ENCODE assay signal across 1 cellular context in genomic region chr3:32147935-32148334, GRCh38.
A peak's percentile ranks its signal among the peaks of the same experiment; 100 is the strongest.
TF ChIP-seq lines count a peak whose summit lies in the region.

No MANE protein-coding gene starts in this region.

TF ChIP-seq in HEK293, 187 proteins besides CTCF, POLR2A, EP300 and RAD21 (continued from another document):
- TF ChIP-seq ZBTB49 (tag by site-specific recombination; IDR thresholded peaks at IDR 0.05; ENCODE audit: low read depth) (no peak), ZNF530 (tag by site-specific recombination; IDR thresholded peaks at IDR 0.05; ENCODE audit: low read depth) (no peak), ZNF280D (tag by site-specific recombination; IDR thresholded peaks at IDR 0.05) (no peak), ZXDB (tag by site-specific recombination; IDR thresholded peaks at IDR 0.05) (no peak), ZNF138 (tag by site-specific recombination; IDR thresholded peaks at IDR 0.05; ENCODE audit: borderline replicate concordance) (no peak), ZNF768 (tag by site-specific recombination; IDR thresholded peaks at IDR 0.05) (no peak), PRDM10 (tag by site-specific recombination; IDR thresholded peaks at IDR 0.05) (no peak), ZSCAN4 (tag by site-specific recombination; IDR thresholded peaks at IDR 0.05) (no peak), ZNF24 (tag by site-specific recombination; IDR thresholded peaks at IDR 0.05) (peak; percentile 70), SCRT1 (tag by site-specific recombination; IDR thresholded peaks at IDR 0.05; ENCODE audit: borderline replicate concordance) (no peak), ZNF302 (tag by site-specific recombination; IDR thresholded peaks at IDR 0.05; ENCODE audit: low read depth) (no peak), ZNF692 (tag by site-specific recombination; IDR thresholded peaks at IDR 0.05) (no peak), ZNF580 (tag by site-specific recombination; IDR thresholded peaks at IDR 0.05) (no peak), ZBTB8A (tag by site-specific recombination; IDR thresholded peaks at IDR 0.05) (no peak), ZNF449 (tag by site-specific recombination; IDR thresholded peaks at IDR 0.05) (peak; percentile 49; the same call in 1 of the 2 replicates), WT1 (tag by site-specific recombination; IDR thresholded peaks at IDR 0.05) (peak; percentile 96), ZNF292 (tag by site-specific recombination; IDR thresholded peaks at IDR 0.05; ENCODE audit: borderline replicate concordance, low read depth) (no peak), ZNF214 (tag by site-specific recombination; IDR thresholded peaks at IDR 0.05; ENCODE audit: borderline replicate concordance) (no peak), ZNF416 (tag by site-specific recombination; IDR thresholded peaks at IDR 0.05) (no peak), PRDM6 (tag by site-specific recombination; IDR thresholded peaks at IDR 0.05) (peak; percentile 81), ZNF792 (tag by site-specific recombination; IDR thresholded peaks at IDR 0.05) (no peak), ZNF514 (tag by site-specific recombination; IDR thresholded peaks at IDR 0.05) (no peak), OVOL3 (tag by site-specific recombination; IDR thresholded peaks at IDR 0.05) (peak; percentile 34; the same call in 1 of the 2 replicates), ZEB2 (tag by site-specific recombination; IDR thresholded peaks at IDR 0.05) (peak; percentile 64; the same call in 1 of the 2 replicates), ZNF555 (tag by site-specific recombination; conservative IDR thresholded peaks at IDR 0.05) (no peak), ZSCAN30 (tag by site-specific recombination; IDR thresholded peaks at IDR 0.05) (no peak), ZNF335 (tag by site-specific recombination; conservative IDR thresholded peaks at IDR 0.05) (no peak), ZNF830 (tag by site-specific recombination; IDR thresholded peaks at IDR 0.05; ENCODE audit: low read depth) (no peak), ZNF629 (tag by site-specific recombination; IDR thresholded peaks at IDR 0.05) (peak; percentile 34; the same call in 1 of the 2 replicates), ZFP37 (tag by site-specific recombination; IDR thresholded peaks at IDR 0.05) (no peak), ZNF600 (tag by site-specific recombination; IDR thresholded peaks at IDR 0.05) (no peak), KLF7 (tag by site-specific recombination; IDR thresholded peaks at IDR 0.05; ENCODE audit: borderline replicate concordance) (no peak), GLI2 (tag by site-specific recombination; IDR thresholded peaks at IDR 0.05; ENCODE audit: borderline replicate concordance, low read depth) (peak; percentile 36; the same call in 1 of the 2 replicates), HOXA7 (CRISPR knock-in tag; IDR thresholded peaks at IDR 0.05; ENCODE audit: borderline replicate concordance) (no peak), RBAK (tag by site-specific recombination; IDR thresholded peaks at IDR 0.05) (no peak), ZNF394 (tag by site-specific recombination; IDR thresholded peaks at IDR 0.05; ENCODE audit: borderline replicate concordance) (peak; percentile 58; the same call in 1 of the 2 replicates), ZNF664 (tag by site-specific recombination; IDR thresholded peaks at IDR 0.05) (no peak), HOXD13 (CRISPR knock-in tag; IDR thresholded peaks at IDR 0.05; ENCODE audit: borderline replicate concordance) (no peak), PBX3 (CRISPR knock-in tag; IDR thresholded peaks at IDR 0.05) (no peak), ZNF561 (tag by site-specific recombination; IDR thresholded peaks at IDR 0.05; ENCODE audit: borderline replicate concordance) (no peak), YY1 (tag by site-specific recombination; IDR thresholded peaks at IDR 0.05) (no peak), TRIM28 (IDR thresholded peaks at IDR 0.05; ENCODE audit: borderline replicate concordance, low read length) (no peak), ZNF148 (tag by site-specific recombination; IDR thresholded peaks at IDR 0.05; ENCODE audit: borderline replicate concordance) (no peak)
